In genomic region chr13:45332831-45333219, GRCh38 we compare ENCODE assay signal across 11 cellular contexts. TPM values are rescaled to one million over a fixed set of nuclear protein-coding genes. Genes with fewer than 3 reads are reported as not detected.
DNase-seq lines count a peak whose midpoint lies in the region; ATAC-seq and TF ChIP-seq lines count a peak whose summit lies in the region.
"Had no signal": no experiment of that assay in that cellular context is flagged by ENCODE, and none has a peak within 500 bp of the region (broad histone marks: within the 10 kb centered on the region; RNA-seq: fewer than 3 reads in every experiment).

No MANE protein-coding gene starts in this region.

- no peak overlapping the region for H3K4me3 Mint-ChIP-seq in type B pancreatic cell

- TF ChIP-seq POLR2A in erythroblast (IDR thresholded peaks at IDR 0.05; ENCODE audit: low read length) (peak; percentile 37), GM18505 (IDR thresholded peaks at IDR 0.05; ENCODE audit: borderline replicate concordance, extremely low read depth, insufficient read depth, insufficient read length) (no peak)

- H3K4me1 ChIP-seq in right cardiac atrium (ENCODE audit: control insufficient read depth, insufficient read depth, low read length) (peaks cover 11% of the 10 kb centered on the region), Panc1 (ENCODE audit: control insufficient read depth, insufficient read depth, low read length) (peaks cover 33% of the 10 kb centered on the region)

- TF ChIP-seq CTCF in Panc1 (IDR thresholded peaks at IDR 0.05) (no peak), type B pancreatic cell (conservative IDR thresholded peaks at IDR 0.05) (no peak)

- no peaks in the 10 kb centered on the region for H3K27me3 Mint-ChIP-seq in type B pancreatic cell

- H3K4me3 ChIP-seq in right cardiac atrium (ENCODE audit: low read length): no peak overlapping the region
- no peak overlapping the region for H3K4me3 ChIP-seq in Panc1 (ENCODE audit: low read depth in 2 of 2, low read length in 2 of 2)

- CTCF ChIA-PET in Panc1 (lab: Charles Lee): no interaction called here

- H3K27ac ChIP-seq in right cardiac atrium (ENCODE audit: low read length) (peak overlapping the region; percentile 19), Panc1 (ENCODE audit: low read length) (no peak overlapping the region)
- H3K27ac ChIP-seq: WERI-Rb-1 had no signal

- no peaks in the 10 kb centered on the region for H3K27me3 ChIP-seq in right cardiac atrium (ENCODE audit: control insufficient read depth, insufficient read depth)
- no peaks in the 10 kb centered on the region for H3K27me3 ChIP-seq in Panc1 (ENCODE audit: control insufficient read depth, insufficient read depth, low read length)

- H3K9me3 ChIP-seq in right cardiac atrium (ENCODE audit: control insufficient read depth, low read length): no peaks in the 10 kb centered on the region
- no peaks in the 10 kb centered on the region for H3K9me3 ChIP-seq in Panc1 (ENCODE audit: control insufficient read depth, insufficient read depth, low read depth, low read length)

- 95% methylated on average over 3 of the region's 3 CpGs for WGBS in right cardiac atrium

- peak overlapping the region; percentile 79 for H3K27ac Mint-ChIP-seq in type B pancreatic cell

- DNase-seq in right cardiac atrium (no peak), Right ventricle myocardium superior (no peak), Panc1 (ENCODE audit: low read depth, low spot score) (no peak), erythroblast (lab: John Stamatoyannopoulos, UW) (no peak), type B pancreatic cell (ENCODE audit: extremely low spot score, unreplicated experiment) (no peak), NCI-H2029 treated with DMSO at 0.1 percent for 48 hours (lab: John Stamatoyannopoulos, UW) (no peak)
- DNase-seq: cerebellar nuclear complex, NCI-H446, WERI-Rb-1 had no signal

- no peaks in the 10 kb centered on the region for H3K9me3 Mint-ChIP-seq in type B pancreatic cell

- in situ Hi-C loops in Panc1 (cut with HindIII; ENCODE audit: low pct_unique_long_range_greater_than_20kb, low sequenced_read_pairs): no loop called here

- ATAC-seq in right cardiac atrium: no peak
- no peak for ATAC-seq in Right ventricle myocardium superior (ENCODE audit: poor library complexity)
- 0 out of 2 replicates have a peak, but pooled peaks have one; percentile 8 for ATAC-seq in Panc1
- no peak for ATAC-seq in GM18505 (IDR thresholded peaks at IDR 0.05; ENCODE audit: unreplicated experiment)
- ATAC-seq in GM18517 (IDR thresholded peaks at IDR 0.05; ENCODE audit: unreplicated experiment): no peak

- intact Hi-C loops in right cardiac atrium (cut with DNase I) (no loop called here), Right ventricle myocardium superior (cut with DNase I) (no loop called here), Panc1 (cut with micrococcal nuclease; ENCODE audit: unreplicated experiment) (no loop called here)

- peaks cover 35% of the 10 kb centered on the region for H3K36me3 Mint-ChIP-seq in type B pancreatic cell

- H3K4me1 Mint-ChIP-seq in type B pancreatic cell (ENCODE audit: unreplicated experiment): peaks cover 44% of the 10 kb centered on the region

- POLR2A ChIA-PET in Panc1 (lab: Charles Lee): no interaction called here

- peaks cover 16% of the 10 kb centered on the region for H3K36me3 ChIP-seq in Panc1 (ENCODE audit: control insufficient read depth, insufficient read depth, low read length)

- BruUV-seq in Panc1 (replicated peaks; lab: Mats Ljungman, UMichigan): no TSS peak

RNA-seq across cellular contexts. Expression of gene TPT1, which starts 8.2 kb away (rescaled TPM):
- 1,000 to 10,000 TPM; 3,534 to 4,755 (median 4,285) TPM for total RNA-seq in right cardiac atrium
- polyA plus RNA-seq in right cardiac atrium: 8,085 TPM
- 4,220 TPM for total RNA-seq in Right ventricle myocardium superior
- 939 TPM for total RNA-seq in Panc1 (2021; ENCODE audit: unreplicated experiment)
- 1,185 TPM for polyA plus RNA-seq in Panc1 (2012; ENCODE audit: insufficient read length)
- 3,472 and 4,120 TPM in 2 replicates for total RNA-seq in type B pancreatic cell (ENCODE audit: low replicate concordance)
